ENCODE assay signal across 8 cellular contexts in the genomic region with DNA sequence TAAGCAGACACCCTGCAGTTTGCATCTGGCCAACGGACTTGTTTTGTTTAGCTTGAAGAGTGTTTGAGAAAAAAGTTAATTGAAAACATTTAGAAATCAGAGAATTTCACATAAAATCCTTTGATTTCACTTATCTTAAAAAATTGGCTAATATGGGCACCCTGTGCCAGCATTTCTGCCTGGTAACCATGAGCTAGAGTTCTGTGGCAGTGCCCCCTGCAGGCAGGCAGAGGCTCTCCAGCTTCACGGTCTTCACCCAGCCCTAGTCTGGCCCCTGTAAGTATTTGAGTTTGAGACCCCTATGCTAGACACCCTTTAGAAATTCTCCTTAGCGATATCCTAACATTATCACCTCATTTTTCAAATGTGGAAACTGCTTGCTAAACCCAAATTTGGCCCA. TPM values are rescaled to one million over a fixed set of nuclear protein-coding genes. Genes with fewer than 3 reads are reported as not detected.
A peak's percentile ranks its signal among the peaks of the same experiment; 100 is the strongest.
DNase-seq lines count a peak whose midpoint lies in the region; ATAC-seq and TF ChIP-seq lines count a peak whose summit lies in the region.

No MANE protein-coding gene starts in this region.

- H3K9me3 ChIP-seq in RWPE2 (ENCODE audit: severe bottlenecking), result peaks cover 2% of the 10 kb centered on the region

- no peak overlapping the region for H3K27ac ChIP-seq in RWPE2 (ENCODE audit: poor library complexity, severe bottlenecking)

- TF ChIP-seq CTCF in RWPE2 (IDR thresholded peaks at IDR 0.05; ENCODE audit: poor library complexity, severe bottlenecking), result peak; percentile 31
- TF ChIP-seq CTCF in fibroblast of villous mesenchyme (IDR thresholded peaks at IDR 0.05; ENCODE audit: insufficient read depth, low read depth, low read length), result peak; percentile 53

- no peaks in the 10 kb centered on the region for H3K9me3 Mint-ChIP-seq in stimulated activated naive CD8-positive, alpha-beta T cell treated with anti-CD3 and anti-CD28 coated beads, Interleukin-15, amount 100 ng/mL, for 72 hours

- peaks cover 13% of the 10 kb centered on the region for H3K27me3 Mint-ChIP-seq in stimulated activated naive CD8-positive, alpha-beta T cell treated with anti-CD3 and anti-CD28 coated beads, Interleukin-15, amount 100 ng/mL, for 72 hours

- no peaks in the 10 kb centered on the region for H3K4me1 Mint-ChIP-seq in stimulated activated naive CD8-positive, alpha-beta T cell treated with anti-CD3 and anti-CD28 coated beads, Interleukin-15, amount 100 ng/mL, for 72 hours

- H3K4me1 ChIP-seq in RWPE2 (ENCODE audit: insufficient read depth, poor library complexity, severe bottlenecking), result no peaks in the 10 kb centered on the region

- H3K27me3 ChIP-seq in RWPE2 (ENCODE audit: insufficient read depth, poor library complexity, severe bottlenecking), result no peaks in the 10 kb centered on the region

- ATAC-seq in RWPE2 (ENCODE audit: low read depth) (no peak), GM18861 (IDR thresholded peaks at IDR 0.05; ENCODE audit: unreplicated experiment) (no peak)
- peak; percentile 74 for ATAC-seq in stimulated activated naive CD8-positive, alpha-beta T cell treated with anti-CD3 and anti-CD28 coated beads, Interleukin-15, amount 100 ng/mL, for 72 hours

- peak; percentile 71 for DNase-seq in activated effector memory CD4-positive, alpha-beta T cell treated with anti-CD3 and anti-CD28 coated beads, Interleukin-2, amount 50 U/mL, for 16 hours
- no peak for DNase-seq in activated effector memory CD4-positive, alpha-beta T cell treated with Interleukin-2 at 50 U/mL for 16 hours
- DNase-seq in RWPE2 (ENCODE audit: low spot score) (no peak), fibroblast of villous mesenchyme (ENCODE audit: low read depth) (no peak), DMS79 (lab: John Stamatoyannopoulos, UW) (no peak), germinal center (ENCODE audit: low spot score) (no peak)
- DNase-seq in stimulated activated naive CD8-positive, alpha-beta T cell treated with anti-CD3 and anti-CD28 coated beads, Interleukin-15, amount 100 ng/mL, for 72 hours, result peak in 1 of 2 donors; percentile 39

- no peaks in the 10 kb centered on the region for H3K36me3 ChIP-seq in RWPE2 (ENCODE audit: low read depth)

- no peak overlapping the region for H3K4me3 ChIP-seq in RWPE2 (ENCODE audit: severe bottlenecking)
- H3K4me3 ChIP-seq in fibroblast of villous mesenchyme (ENCODE audit: low read depth, low read length), result no peak overlapping the region

- no peak overlapping the region for H3K27ac Mint-ChIP-seq in stimulated activated naive CD8-positive, alpha-beta T cell treated with anti-CD3 and anti-CD28 coated beads, Interleukin-15, amount 100 ng/mL, for 72 hours

- no peak overlapping the region for H3K4me3 Mint-ChIP-seq in stimulated activated naive CD8-positive, alpha-beta T cell treated with anti-CD3 and anti-CD28 coated beads, Interleukin-15, amount 100 ng/mL, for 72 hours

RNA-seq across cellular contexts. Expression of a gene that starts 18.8 kb away (rescaled TPM):
- 3.9 and 7.8 TPM in 2 replicates for total RNA-seq in fibroblast of villous mesenchyme
